Comparison of ENCODE assay signal across 24 cellular contexts in genomic region chrX:20015422-20015821, GRCh38.
"Had no signal": no experiment of that assay in that cellular context is flagged by ENCODE, and none has a peak within 500 bp of the region (broad histone marks: within the 10 kb centered on the region; RNA-seq: fewer than 3 reads in every experiment).

No MANE protein-coding gene starts in this region.

- H3K4me1 Mint-ChIP-seq: activated CD4-positive, alpha-beta T cell treated with anti-CD3 and anti-CD28 coated beads, Interleukin-2, amount 10 ng/mL, durations not matched to agents 24 days and 14 days; brain had no signal

- H3K27me3 Mint-ChIP-seq: activated CD4-positive, alpha-beta T cell treated with anti-CD3 and anti-CD28 coated beads, Interleukin-2, amount 10 ng/mL, durations not matched to agents 24 days and 14 days; activated naive CD8-positive, alpha-beta T cell; brain; naive B cell had no signal

- H3K27me3 ChIP-seq: esophagus muscularis mucosa, left lung, ovary, right lobe of liver, stomach, testis, upper lobe of right lung had no signal

- FAIRE-seq: kidney, TTC549 had no signal

- H3K27ac ChIP-seq: coronary artery, esophagus muscularis mucosa, left lung, ovary, right lobe of liver, stomach, testis, upper lobe of right lung had no signal

- H3K9me3 ChIP-seq: ovary, testis, upper lobe of right lung had no signal

- DNase-seq: activated CD4-positive, alpha-beta T cell treated with anti-CD3 and anti-CD28 coated beads, Interleukin-2, amount 10 ng/mL, durations not matched to agents 24 days and 14 days; activated CD4-positive, CD25-positive, alpha-beta regulatory T cell; activated CD8-positive, alpha-beta memory T cell treated with anti-CD3 and anti-CD28 coated beads, Interleukin-2, amount 50 U/mL, for 48 hours; activated gamma-delta T cell; activated T-cell treated with anti-CD3 and anti-CD28 coated beads, Interleukin-2, amount 50 U/mL, for 72 hours; amygdala; central memory CD4-positive, alpha-beta T cell; effector CD4-positive, alpha-beta T cell; hippocampal formation; kidney; left lung; mammary epithelial cell; naive B cell; ovary; right lobe of liver; stomach; testis; upper lobe of right lung had no signal

- H3K4me2 ChIP-seq: smooth muscle cell had no signal

- ATAC-seq: activated T-cell treated with anti-CD3 and anti-CD28 coated beads, Interleukin-2, amount 50 U/mL, for 72 hours; left lung; right lobe of liver; upper lobe of right lung had no signal

- H3K4me3 Mint-ChIP-seq: activated CD4-positive, alpha-beta T cell treated with anti-CD3 and anti-CD28 coated beads, Interleukin-2, amount 10 ng/mL, durations not matched to agents 24 days and 14 days; activated naive CD8-positive, alpha-beta T cell; activated T-cell treated with anti-CD3 and anti-CD28 coated beads, Interleukin-2, amount 50 U/mL, for 72 hours; brain had no signal

- H3K4me1 ChIP-seq: esophagus muscularis mucosa, left lung, right lobe of liver, stomach, testis, upper lobe of right lung had no signal

- H3K36me3 ChIP-seq: esophagus muscularis mucosa, left lung, ovary, right lobe of liver, upper lobe of right lung had no signal

- H3K4me3 ChIP-seq: coronary artery, esophagus muscularis mucosa, left lung, ovary, right lobe of liver, smooth muscle cell, stomach, testis, upper lobe of right lung had no signal

- H3K27ac Mint-ChIP-seq: activated CD4-positive, alpha-beta T cell treated with anti-CD3 and anti-CD28 coated beads, Interleukin-2, amount 10 ng/mL, durations not matched to agents 24 days and 14 days; activated naive CD8-positive, alpha-beta T cell; activated T-cell treated with anti-CD3 and anti-CD28 coated beads, Interleukin-2, amount 50 U/mL, for 72 hours; brain had no signal
